Comparison of ENCODE assay signal across 1 cellular context in the genomic region with DNA sequence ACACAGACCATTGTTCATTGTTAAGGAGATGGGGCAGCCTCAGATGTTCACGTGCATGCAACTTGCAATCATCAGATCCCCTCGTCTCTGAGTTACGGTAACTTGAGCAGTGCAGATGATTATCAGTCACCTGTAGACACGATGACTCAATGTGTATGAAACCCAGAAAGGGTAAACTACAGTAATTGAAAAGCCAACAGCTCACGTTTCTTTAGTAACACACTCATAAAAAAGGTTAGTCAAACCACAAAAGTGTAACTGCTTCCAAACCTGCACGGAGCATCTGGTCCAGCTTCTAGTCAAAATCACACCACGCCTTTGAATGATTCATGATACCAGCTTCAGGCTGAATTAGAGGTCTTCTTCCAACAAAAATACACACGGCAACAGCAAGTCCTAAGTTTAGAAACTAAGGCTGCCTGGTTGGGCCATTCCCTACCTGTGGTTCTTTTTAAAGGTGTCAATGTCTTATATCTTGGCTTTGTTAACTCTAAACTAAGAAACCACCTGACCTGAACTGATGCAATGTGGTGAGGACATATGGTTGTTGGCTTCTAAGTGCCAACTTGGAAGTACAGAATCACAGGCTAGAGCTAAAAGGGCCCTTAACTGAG.
TF ChIP-seq lines count a peak whose summit lies in the region.

No MANE protein-coding gene starts in this region.

TF ChIP-seq in HEK293, 187 proteins besides CTCF, POLR2A, EP300 and RAD21 (continued from another document):
- TF ChIP-seq ZNF510 (tag by site-specific recombination; IDR thresholded peaks at IDR 0.05; ENCODE audit: insufficient replicate concordance) (no peak), TCF7L2 (IDR thresholded peaks at IDR 0.05; ENCODE audit: borderline replicate concordance, low read depth, low read length) (peak; percentile 68; the same call in 1 of the 2 replicates), ZNF660 (tag by site-specific recombination; IDR thresholded peaks at IDR 0.05) (no peak; the same call in none of the 2 replicates), ZNF266 (tag by site-specific recombination; IDR thresholded peaks at IDR 0.05; ENCODE audit: low read depth) (no peak), ZBTB17 (tag by site-specific recombination; IDR thresholded peaks at IDR 0.05) (peak; percentile 74), ZNF248 (tag by site-specific recombination; IDR thresholded peaks at IDR 0.05) (no peak), FEZF1 (tag by site-specific recombination; IDR thresholded peaks at IDR 0.05) (peak; percentile 97), BCL11A (tag by site-specific recombination; IDR thresholded peaks at IDR 0.05; ENCODE audit: low read depth) (peak; percentile 99), PRDM1 (tag by site-specific recombination; IDR thresholded peaks at IDR 0.05) (peak; percentile 95), ZNF324 (tag by site-specific recombination; IDR thresholded peaks at IDR 0.05) (0 out of 2 replicates have a peak, but pooled peaks have one; percentile 73), ZNF521 (tag by site-specific recombination; IDR thresholded peaks at IDR 0.05) (no peak), REPIN1 (tag by site-specific recombination; IDR thresholded peaks at IDR 0.05; ENCODE audit: low read depth) (no peak), ZNF560 (tag by site-specific recombination; IDR thresholded peaks at IDR 0.05; ENCODE audit: borderline replicate concordance) (no peak), KLF7 (tag by site-specific recombination; IDR thresholded peaks at IDR 0.05; ENCODE audit: borderline replicate concordance) (peak; percentile 75; the same call in 1 of the 2 replicates), ZNF596 (tag by site-specific recombination; IDR thresholded peaks at IDR 0.05) (peak; percentile 49; the same call in 1 of the 2 replicates), YY2 (tag by site-specific recombination; IDR thresholded peaks at IDR 0.05) (no peak), ZNF843 (tag by site-specific recombination; IDR thresholded peaks at IDR 0.05) (peak; percentile 99), ZNF2 (tag by site-specific recombination; IDR thresholded peaks at IDR 0.05) (peak; percentile 95), ZNF350 (tag by site-specific recombination; IDR thresholded peaks at IDR 0.05) (no peak), OSR2 (tag by site-specific recombination; IDR thresholded peaks at IDR 0.05) (peak; percentile 99), ZNF121 (tag by site-specific recombination; IDR thresholded peaks at IDR 0.05) (no peak), GLIS1 (tag by site-specific recombination; IDR thresholded peaks at IDR 0.05) (peak; percentile 74), ZBTB1 (tag by site-specific recombination; IDR thresholded peaks at IDR 0.05) (peak; percentile 91; the same call in 1 of the 2 replicates), ZNF629 (tag by site-specific recombination; IDR thresholded peaks at IDR 0.05) (peak; percentile 97), ZBTB7A (tag by site-specific recombination; IDR thresholded peaks at IDR 0.05; ENCODE audit: low read depth) (no peak), ZNF544 (tag by site-specific recombination; IDR thresholded peaks at IDR 0.05) (no peak), ZNF623 (tag by site-specific recombination; IDR thresholded peaks at IDR 0.05) (peak; percentile 30; the same call in 1 of the 2 replicates)
- TF ChIP-seq, protein P1, sequence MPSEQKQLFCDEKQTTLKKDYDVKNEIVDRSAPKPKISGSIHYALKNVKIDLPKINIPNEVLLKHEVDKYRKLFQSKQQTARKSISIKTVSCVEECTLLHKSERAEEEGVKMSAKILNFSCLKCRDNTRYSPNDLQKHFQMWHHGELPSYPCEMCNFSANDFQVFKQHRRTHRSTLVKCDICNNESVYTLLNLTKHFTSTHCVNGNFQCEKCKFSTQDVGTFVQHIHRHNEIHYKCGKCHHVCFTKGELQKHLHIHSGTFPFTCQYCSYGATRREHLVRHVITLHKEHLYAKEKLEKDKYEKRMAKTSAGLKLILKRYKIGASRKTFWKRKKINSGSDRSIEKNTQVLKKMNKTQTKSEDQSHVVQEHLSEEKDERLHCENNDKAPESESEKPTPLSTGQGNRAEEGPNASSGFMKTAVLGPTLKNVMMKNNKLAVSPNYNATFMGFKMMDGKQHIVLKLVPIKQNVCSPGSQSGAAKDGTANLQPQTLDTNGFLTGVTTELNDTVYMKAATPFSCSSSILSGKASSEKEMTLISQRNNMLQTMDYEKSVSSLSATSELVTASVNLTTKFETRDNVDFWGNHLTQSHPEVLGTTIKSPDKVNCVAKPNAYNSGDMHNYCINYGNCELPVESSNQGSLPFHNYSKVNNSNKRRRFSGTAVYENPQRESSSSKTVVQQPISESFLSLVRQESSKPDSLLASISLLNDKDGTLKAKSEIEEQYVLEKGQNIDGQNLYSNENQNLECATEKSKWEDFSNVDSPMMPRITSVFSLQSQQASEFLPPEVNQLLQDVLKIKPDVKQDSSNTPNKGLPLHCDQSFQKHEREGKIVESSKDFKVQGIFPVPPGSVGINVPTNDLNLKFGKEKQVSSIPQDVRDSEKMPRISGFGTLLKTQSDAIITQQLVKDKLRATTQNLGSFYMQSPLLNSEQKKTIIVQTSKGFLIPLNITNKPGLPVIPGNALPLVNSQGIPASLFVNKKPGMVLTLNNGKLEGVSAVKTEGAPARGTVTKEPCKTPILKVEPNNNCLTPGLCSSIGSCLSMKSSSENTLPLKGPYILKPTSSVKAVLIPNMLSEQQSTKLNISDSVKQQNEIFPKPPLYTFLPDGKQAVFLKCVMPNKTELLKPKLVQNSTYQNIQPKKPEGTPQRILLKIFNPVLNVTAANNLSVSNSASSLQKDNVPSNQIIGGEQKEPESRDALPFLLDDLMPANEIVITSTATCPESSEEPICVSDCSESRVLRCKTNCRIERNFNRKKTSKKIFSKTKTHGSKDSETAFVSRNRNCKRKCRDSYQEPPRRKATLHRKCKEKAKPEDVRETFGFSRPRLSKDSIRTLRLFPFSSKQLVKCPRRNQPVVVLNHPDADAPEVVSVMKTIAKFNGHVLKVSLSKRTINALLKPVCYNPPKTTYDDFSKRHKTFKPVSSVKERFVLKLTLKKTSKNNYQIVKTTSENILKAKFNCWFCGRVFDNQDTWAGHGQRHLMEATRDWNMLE (tag by site-specific recombination; conservative IDR thresholded peaks at IDR 0.05; ENCODE audit: low read depth): peak; percentile 54
- TF ChIP-seq, protein P2, sequence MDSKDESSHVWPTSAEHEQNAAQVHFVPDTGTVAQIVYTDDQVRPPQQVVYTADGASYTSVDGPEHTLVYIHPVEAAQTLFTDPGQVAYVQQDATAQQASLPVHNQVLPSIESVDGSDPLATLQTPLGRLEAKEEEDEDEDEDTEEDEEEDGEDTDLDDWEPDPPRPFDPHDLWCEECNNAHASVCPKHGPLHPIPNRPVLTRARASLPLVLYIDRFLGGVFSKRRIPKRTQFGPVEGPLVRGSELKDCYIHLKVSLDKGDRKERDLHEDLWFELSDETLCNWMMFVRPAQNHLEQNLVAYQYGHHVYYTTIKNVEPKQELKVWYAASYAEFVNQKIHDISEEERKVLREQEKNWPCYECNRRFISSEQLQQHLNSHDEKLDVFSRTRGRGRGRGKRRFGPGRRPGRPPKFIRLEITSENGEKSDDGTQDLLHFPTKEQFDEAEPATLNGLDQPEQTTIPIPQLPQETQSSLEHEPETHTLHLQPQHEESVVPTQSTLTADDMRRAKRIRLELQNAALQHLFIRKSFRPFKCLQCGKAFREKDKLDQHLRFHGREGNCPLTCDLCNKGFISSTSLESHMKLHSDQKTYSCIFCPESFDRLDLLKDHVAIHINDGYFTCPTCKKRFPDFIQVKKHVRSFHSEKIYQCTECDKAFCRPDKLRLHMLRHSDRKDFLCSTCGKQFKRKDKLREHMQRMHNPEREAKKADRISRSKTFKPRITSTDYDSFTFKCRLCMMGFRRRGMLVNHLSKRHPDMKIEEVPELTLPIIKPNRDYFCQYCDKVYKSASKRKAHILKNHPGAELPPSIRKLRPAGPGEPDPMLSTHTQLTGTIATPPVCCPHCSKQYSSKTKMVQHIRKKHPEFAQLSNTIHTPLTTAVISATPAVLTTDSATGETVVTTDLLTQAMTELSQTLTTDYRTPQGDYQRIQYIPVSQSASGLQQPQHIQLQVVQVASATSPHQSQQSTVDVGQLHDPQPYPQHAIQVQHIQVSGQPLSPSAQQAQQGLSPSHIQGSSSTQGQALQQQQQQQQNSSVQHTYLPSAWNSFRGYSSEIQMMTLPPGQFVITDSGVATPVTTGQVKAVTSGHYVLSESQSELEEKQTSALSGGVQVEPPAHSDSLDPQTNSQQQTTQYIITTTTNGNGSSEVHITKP (tag by site-specific recombination; IDR thresholded peaks at IDR 0.05): peak; percentile 65
- TF ChIP-seq, protein P3, sequence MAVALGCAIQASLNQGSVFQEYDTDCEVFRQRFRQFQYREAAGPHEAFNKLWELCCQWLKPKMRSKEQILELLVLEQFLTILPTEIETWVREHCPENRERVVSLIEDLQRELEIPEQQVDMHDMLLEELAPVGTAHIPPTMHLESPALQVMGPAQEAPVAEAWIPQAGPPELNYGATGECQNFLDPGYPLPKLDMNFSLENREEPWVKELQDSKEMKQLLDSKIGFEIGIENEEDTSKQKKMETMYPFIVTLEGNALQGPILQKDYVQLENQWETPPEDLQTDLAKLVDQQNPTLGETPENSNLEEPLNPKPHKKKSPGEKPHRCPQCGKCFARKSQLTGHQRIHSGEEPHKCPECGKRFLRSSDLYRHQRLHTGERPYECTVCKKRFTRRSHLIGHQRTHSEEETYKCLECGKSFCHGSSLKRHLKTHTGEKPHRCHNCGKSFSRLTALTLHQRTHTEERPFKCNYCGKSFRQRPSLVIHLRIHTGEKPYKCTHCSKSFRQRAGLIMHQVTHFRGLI (tag by site-specific recombination; IDR thresholded peaks at IDR 0.05): peak; percentile 52; the same call in 1 of the 2 replicates
- TF ChIP-seq, protein P4, sequence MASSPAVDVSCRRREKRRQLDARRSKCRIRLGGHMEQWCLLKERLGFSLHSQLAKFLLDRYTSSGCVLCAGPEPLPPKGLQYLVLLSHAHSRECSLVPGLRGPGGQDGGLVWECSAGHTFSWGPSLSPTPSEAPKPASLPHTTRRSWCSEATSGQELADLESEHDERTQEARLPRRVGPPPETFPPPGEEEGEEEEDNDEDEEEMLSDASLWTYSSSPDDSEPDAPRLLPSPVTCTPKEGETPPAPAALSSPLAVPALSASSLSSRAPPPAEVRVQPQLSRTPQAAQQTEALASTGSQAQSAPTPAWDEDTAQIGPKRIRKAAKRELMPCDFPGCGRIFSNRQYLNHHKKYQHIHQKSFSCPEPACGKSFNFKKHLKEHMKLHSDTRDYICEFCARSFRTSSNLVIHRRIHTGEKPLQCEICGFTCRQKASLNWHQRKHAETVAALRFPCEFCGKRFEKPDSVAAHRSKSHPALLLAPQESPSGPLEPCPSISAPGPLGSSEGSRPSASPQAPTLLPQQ (tag by site-specific recombination; IDR thresholded peaks at IDR 0.05): peak; percentile 73
- TF ChIP-seq, protein P5, sequence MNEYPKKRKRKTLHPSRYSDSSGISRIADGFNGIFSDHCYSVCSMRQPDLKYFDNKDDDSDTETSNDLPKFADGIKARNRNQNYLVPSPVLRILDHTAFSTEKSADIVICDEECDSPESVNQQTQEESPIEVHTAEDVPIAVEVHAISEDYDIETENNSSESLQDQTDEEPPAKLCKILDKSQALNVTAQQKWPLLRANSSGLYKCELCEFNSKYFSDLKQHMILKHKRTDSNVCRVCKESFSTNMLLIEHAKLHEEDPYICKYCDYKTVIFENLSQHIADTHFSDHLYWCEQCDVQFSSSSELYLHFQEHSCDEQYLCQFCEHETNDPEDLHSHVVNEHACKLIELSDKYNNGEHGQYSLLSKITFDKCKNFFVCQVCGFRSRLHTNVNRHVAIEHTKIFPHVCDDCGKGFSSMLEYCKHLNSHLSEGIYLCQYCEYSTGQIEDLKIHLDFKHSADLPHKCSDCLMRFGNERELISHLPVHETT (tag by site-specific recombination; IDR thresholded peaks at IDR 0.05): peak; percentile 99
- TF ChIP-seq, protein P6, sequence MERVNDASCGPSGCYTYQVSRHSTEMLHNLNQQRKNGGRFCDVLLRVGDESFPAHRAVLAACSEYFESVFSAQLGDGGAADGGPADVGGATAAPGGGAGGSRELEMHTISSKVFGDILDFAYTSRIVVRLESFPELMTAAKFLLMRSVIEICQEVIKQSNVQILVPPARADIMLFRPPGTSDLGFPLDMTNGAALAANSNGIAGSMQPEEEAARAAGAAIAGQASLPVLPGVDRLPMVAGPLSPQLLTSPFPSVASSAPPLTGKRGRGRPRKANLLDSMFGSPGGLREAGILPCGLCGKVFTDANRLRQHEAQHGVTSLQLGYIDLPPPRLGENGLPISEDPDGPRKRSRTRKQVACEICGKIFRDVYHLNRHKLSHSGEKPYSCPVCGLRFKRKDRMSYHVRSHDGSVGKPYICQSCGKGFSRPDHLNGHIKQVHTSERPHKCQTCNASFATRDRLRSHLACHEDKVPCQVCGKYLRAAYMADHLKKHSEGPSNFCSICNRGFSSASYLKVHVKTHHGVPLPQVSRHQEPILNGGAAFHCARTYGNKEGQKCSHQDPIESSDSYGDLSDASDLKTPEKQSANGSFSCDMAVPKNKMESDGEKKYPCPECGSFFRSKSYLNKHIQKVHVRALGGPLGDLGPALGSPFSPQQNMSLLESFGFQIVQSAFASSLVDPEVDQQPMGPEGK (tag by site-specific recombination; IDR thresholded peaks at IDR 0.05): peak; percentile 81
- TF ChIP-seq, protein P7, sequence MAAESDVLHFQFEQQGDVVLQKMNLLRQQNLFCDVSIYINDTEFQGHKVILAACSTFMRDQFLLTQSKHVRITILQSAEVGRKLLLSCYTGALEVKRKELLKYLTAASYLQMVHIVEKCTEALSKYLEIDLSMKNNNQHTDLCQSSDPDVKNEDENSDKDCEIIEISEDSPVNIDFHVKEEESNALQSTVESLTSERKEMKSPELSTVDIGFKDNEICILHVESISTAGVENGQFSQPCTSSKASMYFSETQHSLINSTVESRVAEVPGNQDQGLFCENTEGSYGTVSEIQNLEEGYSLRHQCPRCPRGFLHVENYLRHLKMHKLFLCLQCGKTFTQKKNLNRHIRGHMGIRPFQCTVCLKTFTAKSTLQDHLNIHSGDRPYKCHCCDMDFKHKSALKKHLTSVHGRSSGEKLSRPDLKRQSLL (tag by site-specific recombination; IDR thresholded peaks at IDR 0.05): 0 out of 2 replicates have a peak, but pooled peaks have one; percentile 17
